Comparison of ENCODE assay signal across 1 cellular context in genomic region chr7:112225006-112225405, GRCh38.
TF ChIP-seq lines count a peak whose summit lies in the region.

No MANE protein-coding gene starts in this region.

TF ChIP-seq in K562, 482 proteins besides CTCF, POLR2A, EP300 and RAD21 (continued from another document):
- TF ChIP-seq, protein P1, sequence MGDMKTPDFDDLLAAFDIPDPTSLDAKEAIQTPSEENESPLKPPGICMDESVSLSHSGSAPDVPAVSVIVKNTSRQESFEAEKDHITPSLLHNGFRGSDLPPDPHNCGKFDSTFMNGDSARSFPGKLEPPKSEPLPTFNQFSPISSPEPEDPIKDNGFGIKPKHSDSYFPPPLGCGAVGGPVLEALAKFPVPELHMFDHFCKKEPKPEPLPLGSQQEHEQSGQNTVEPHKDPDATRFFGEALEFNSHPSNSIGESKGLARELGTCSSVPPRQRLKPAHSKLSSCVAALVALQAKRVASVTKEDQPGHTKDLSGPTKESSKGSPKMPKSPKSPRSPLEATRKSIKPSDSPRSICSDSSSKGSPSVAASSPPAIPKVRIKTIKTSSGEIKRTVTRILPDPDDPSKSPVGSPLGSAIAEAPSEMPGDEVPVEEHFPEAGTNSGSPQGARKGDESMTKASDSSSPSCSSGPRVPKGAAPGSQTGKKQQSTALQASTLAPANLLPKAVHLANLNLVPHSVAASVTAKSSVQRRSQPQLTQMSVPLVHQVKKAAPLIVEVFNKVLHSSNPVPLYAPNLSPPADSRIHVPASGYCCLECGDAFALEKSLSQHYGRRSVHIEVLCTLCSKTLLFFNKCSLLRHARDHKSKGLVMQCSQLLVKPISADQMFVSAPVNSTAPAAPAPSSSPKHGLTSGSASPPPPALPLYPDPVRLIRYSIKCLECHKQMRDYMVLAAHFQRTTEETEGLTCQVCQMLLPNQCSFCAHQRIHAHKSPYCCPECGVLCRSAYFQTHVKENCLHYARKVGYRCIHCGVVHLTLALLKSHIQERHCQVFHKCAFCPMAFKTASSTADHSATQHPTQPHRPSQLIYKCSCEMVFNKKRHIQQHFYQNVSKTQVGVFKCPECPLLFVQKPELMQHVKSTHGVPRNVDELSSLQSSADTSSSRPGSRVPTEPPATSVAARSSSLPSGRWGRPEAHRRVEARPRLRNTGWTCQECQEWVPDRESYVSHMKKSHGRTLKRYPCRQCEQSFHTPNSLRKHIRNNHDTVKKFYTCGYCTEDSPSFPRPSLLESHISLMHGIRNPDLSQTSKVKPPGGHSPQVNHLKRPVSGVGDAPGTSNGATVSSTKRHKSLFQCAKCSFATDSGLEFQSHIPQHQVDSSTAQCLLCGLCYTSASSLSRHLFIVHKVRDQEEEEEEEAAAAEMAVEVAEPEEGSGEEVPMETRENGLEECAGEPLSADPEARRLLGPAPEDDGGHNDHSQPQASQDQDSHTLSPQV (IDR thresholded peaks at IDR 0.05): no peak
- TF ChIP-seq FOXJ2 (tag; IDR thresholded peaks at IDR 0.05) (no peak), NFIC (IDR thresholded peaks at IDR 0.05) (peak; percentile 42; the same call in 1 of the 2 replicates)
